ENCODE assay signal across 32 cellular contexts in the genomic region with DNA sequence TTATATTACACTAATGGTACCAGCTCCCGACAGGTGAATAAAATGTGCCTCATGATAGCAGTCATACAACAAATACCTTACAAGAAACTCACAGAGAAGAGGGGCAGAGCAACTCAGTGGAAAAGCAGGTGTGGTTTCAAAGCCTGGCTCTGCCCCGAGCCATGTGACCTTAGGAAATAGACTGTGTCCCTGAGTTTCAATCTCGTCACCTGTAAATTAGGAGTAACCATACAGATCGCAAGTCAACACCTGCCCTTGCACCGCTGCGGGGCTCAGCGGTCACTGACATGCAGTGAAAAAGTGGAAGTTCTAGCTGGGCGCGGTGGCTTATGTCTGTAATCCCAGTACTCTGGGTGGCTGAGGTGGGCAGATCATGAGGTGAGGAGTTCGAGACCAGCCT. TPM values are rescaled to one million over a fixed set of nuclear protein-coding genes. Genes with fewer than 3 reads are reported as not detected.
DNase-seq lines count a peak whose midpoint lies in the region; ATAC-seq, FAIRE-seq and TF ChIP-seq lines count a peak whose summit lies in the region.
"Had no signal": no experiment of that assay in that cellular context is flagged by ENCODE, and none has a peak within 500 bp of the region (broad histone marks: within the 10 kb centered on the region; RNA-seq: fewer than 3 reads in every experiment).

No MANE protein-coding gene starts in this region.

- intact Hi-C loops in IMR-90 (cut with micrococcal nuclease): loop anchor here (5.0 kb wide), 1 partner anchor 276 kb away; a partner anchor contains a TSS

- H3K36me3 ChIP-seq in IMR-90 (ENCODE audit: control insufficient read depth, insufficient read depth, low read length) (no peaks in the 10 kb centered on the region), small intestine (ENCODE audit: control insufficient read depth in 2 of 2, insufficient read depth in 2 of 2, low read length in 2 of 2) (no peaks in the 10 kb centered on the region)
- H3K36me3 ChIP-seq: left ventricle myocardium inferior, SJCRH30 had no signal

- ATAC-seq in IMR-90 (ENCODE audit: low read depth) (no peak), T-helper 17 cell (no peak), GM21825 (IDR thresholded peaks at IDR 0.05; ENCODE audit: unreplicated experiment) (no peak)
- ATAC-seq: A549; activated CD8-positive, alpha-beta T cell treated with anti-CD3 and anti-CD28 coated beads, Interleukin-2, amount 10 ng/mL, durations not matched to agents 7 days and 5 days; K562; psoas muscle; sciatic nerve had no signal

- CTCF ChIA-PET in IMR-90 (lab: Yijun Ruan, JAX): no interaction called here

- H3K27ac ChIP-seq in IMR-90 (ENCODE audit: insufficient read depth, low read length) (no peak overlapping the region), small intestine (ENCODE audit: low read depth in 1 of 2, low read length in 1 of 2) (peak overlapping the region in 1 of 2 donors; percentile 42)
- H3K27ac ChIP-seq: left ventricle myocardium inferior, psoas muscle, SJCRH30 had no signal

- peak overlapping the region; percentile 35; the same call in 1 of the 2 replicates for H2BK20ac ChIP-seq in IMR-90 (ENCODE audit: low read depth, low read length)

- no TSS peak for BruUV-seq in IMR-90 (replicated peaks; lab: Mats Ljungman, UMichigan)

- no peak for TF ChIP-seq CTCF in IMR-90 (conservative IDR thresholded peaks at IDR 0.05; ENCODE audit: low read depth, low read length)

- no peaks in the 10 kb centered on the region for H3K27me3 Mint-ChIP-seq in T-helper 17 cell
- H3K27me3 Mint-ChIP-seq: brain; CD4-positive, alpha-beta memory T cell had no signal

- H2BK120ac ChIP-seq in IMR-90 (ENCODE audit: low read depth, low read length): no peak overlapping the region

- DNase-seq in IMR-90: no peak
- no peak for DNase-seq in T-helper 17 cell
- DNase-seq in kidney tubule cell (ENCODE audit: low spot score): peak; percentile 36
- DNase-seq in small intestine: peak; percentile 78
- no peak for DNase-seq in NCI-H2029 treated with DMSO at 0.1 percent for 48 hours (lab: John Stamatoyannopoulos, UW)
- DNase-seq in anterior cingulate cortex (lab: John Stamatoyannopoulos, UW): no peak
- no peak for DNase-seq in NCI-H510A treated with DMSO at 0.1 percent for 48 hours (lab: John Stamatoyannopoulos, UW)
- DNase-seq: activated CD8-positive, alpha-beta T cell treated with anti-CD3 and anti-CD28 coated beads, Interleukin-2, amount 10 ng/mL, durations not matched to agents 7 days and 5 days; activated naive CD4-positive, alpha-beta T cell treated with anti-CD3 and anti-CD28 coated beads, Interleukin-2, amount 50 U/mL, for 16 hours; CD4-positive, alpha-beta memory T cell; cerebellar nuclear complex; dermis blood vessel endothelial cell; hypothalamus; left ventricle myocardium inferior; mesenchymal stem cell; NCI-H1105; NCI-H187 treated with DMSO at 0.1 percent for 48 hours; NCI-H69; psoas muscle; SJCRH30; stimulated activated CD4-positive, alpha-beta T cell treated with anti-CD3 and anti-CD28 coated beads, Interleukin-4, amount 100 ng/mL, for 1 hour; SW 1271; T-helper 9 cell had no signal

- no peak overlapping the region for H3K4me3 ChIP-seq in IMR-90 (ENCODE audit: insufficient read depth, low read depth, low read length)
- H3K4me3 ChIP-seq in small intestine (ENCODE audit: low read depth in 1 of 2, low read length in 2 of 2): no peak overlapping the region
- H3K4me3 ChIP-seq: A549, K562, left ventricle myocardium inferior, psoas muscle, SJCRH30 had no signal

- no peak overlapping the region for H3K4ac ChIP-seq in IMR-90 (ENCODE audit: low read depth, low read length)

- H3K4me3 Mint-ChIP-seq in T-helper 17 cell: peak overlapping the region; percentile 7
- H3K4me3 Mint-ChIP-seq: activated CD8-positive, alpha-beta T cell treated with anti-CD3 and anti-CD28 coated beads, Interleukin-2, amount 10 ng/mL, durations not matched to agents 7 days and 5 days; brain; CD4-positive, alpha-beta memory T cell had no signal

- no peak overlapping the region for H3K4me2 ChIP-seq in IMR-90 (ENCODE audit: low read depth, low read length)
- H3K4me2 ChIP-seq: A549 had no signal

- no peak for TF ChIP-seq RAD21 in IMR-90 (IDR thresholded peaks at IDR 0.05; ENCODE audit: low read length)

- no peaks in the 10 kb centered on the region for H3K9me3 ChIP-seq in IMR-90 (ENCODE audit: control insufficient read depth, insufficient read depth, low read length)
- H3K9me3 ChIP-seq in T-helper 17 cell (ENCODE audit: control insufficient read depth, low read length, poor library complexity, severe bottlenecking): no peaks in the 10 kb centered on the region
- H3K9me3 ChIP-seq in small intestine (ENCODE audit: control insufficient read depth, low read depth): no peaks in the 10 kb centered on the region
- H3K9me3 ChIP-seq: A549, left ventricle myocardium inferior, psoas muscle, SJCRH30 had no signal

- H2AK9ac ChIP-seq in IMR-90 (replicated peaks; ENCODE audit: low read depth, low read length, poor library complexity): no peak overlapping the region

- H3K9me1 ChIP-seq in IMR-90 (ENCODE audit: insufficient read depth, low read length): peaks cover 3% of the 10 kb centered on the region

- no peak for TF ChIP-seq POLR2A in IMR-90 (IDR thresholded peaks at IDR 0.05; ENCODE audit: low read depth, low read length)

- 80% methylated on average over 2 of the region's 10 CpGs; no CpG with 5 or more reads in 1 of the 2 experiments for WGBS in IMR-90 (ENCODE audit: extremely low coverage in 2 of 2, insufficient read length in 1 of 2), 2 experiments
- WGBS in small intestine, 3 donors: 34 to 74% (median 46%) methylated on average over 10 of the region's 10 CpGs

- no peak overlapping the region for H4K5ac ChIP-seq in IMR-90 (ENCODE audit: low read depth, low read length)

- H4K91ac ChIP-seq in IMR-90 (ENCODE audit: insufficient read depth, low read depth, low read length): no peak overlapping the region

- H3K27ac Mint-ChIP-seq in T-helper 17 cell: no peak overlapping the region
- H3K27ac Mint-ChIP-seq: activated T-helper 2 cell treated with anti-CD3 and anti-CD28 coated beads, Interferon-gamma antibody, Interleukin-2, Interleukin-4, amounts not matched to agents 10 μg/mL and 5 μg/mL and 100 μg/mL, durations not matched to agents 14 hours and 24 hours and 36 hours had no signal

- no peaks in the 10 kb centered on the region for H3K36me3 Mint-ChIP-seq in T-helper 17 cell (ENCODE audit: low read depth)
- H3K36me3 Mint-ChIP-seq: brain; CD4-positive, alpha-beta memory T cell had no signal

- no peak overlapping the region for H3K14ac ChIP-seq in IMR-90 (replicated peaks; ENCODE audit: low read depth, low read length)

- POLR2A ChIA-PET in IMR-90 (lab: Charles Lee; ENCODE audit: unreplicated experiment): no interaction called here

- no peak overlapping the region for H3K56ac ChIP-seq in IMR-90 (ENCODE audit: extremely low read depth, insufficient read depth, low read length)

- H3K4me1 ChIP-seq in IMR-90 (ENCODE audit: control insufficient read depth, insufficient read depth, low read length): peaks cover 8% of the 10 kb centered on the region
- peaks cover 0 to 3% of the 10 kb centered on the region in 2 donors for H3K4me1 ChIP-seq in small intestine (ENCODE audit: control insufficient read depth in 2 of 2, insufficient read depth in 1 of 2, low read depth in 1 of 2, low read length in 1 of 2)

- in situ Hi-C loops in IMR-90 (cut with MboI; ENCODE audit: low sequenced_read_pairs): no loop called here

- H3K4me1 Mint-ChIP-seq in T-helper 17 cell: peaks cover 18% of the 10 kb centered on the region

- no peak overlapping the region for H4K8ac ChIP-seq in IMR-90 (ENCODE audit: low read depth in 2 of 2, low read length in 2 of 2)

- H3K79me1 ChIP-seq in IMR-90 (ENCODE audit: low read depth in 1 of 2, low read length in 2 of 2): peaks cover 0 to 16% of the 10 kb centered on the region in 2 experiments; a peak in 2 of 4 replicates

- FAIRE-seq in small intestine (lab: Jason Lieb, UNC): no peak
- FAIRE-seq: A549, H54, K562 had no signal

- H3K27me3 ChIP-seq in IMR-90 (ENCODE audit: control insufficient read depth, insufficient read depth, low read length) (no peaks in the 10 kb centered on the region), small intestine (ENCODE audit: control insufficient read depth in 2 of 2, insufficient read depth in 2 of 2, low read length in 2 of 2) (no peaks in the 10 kb centered on the region)
- H3K27me3 ChIP-seq: SJCRH30 had no signal

- H3K9ac ChIP-seq in IMR-90 (ENCODE audit: low read depth, low read length): no peak overlapping the region

- H2BK5ac ChIP-seq in IMR-90 (ENCODE audit: low read depth, low read length, poor library complexity, severe bottlenecking): no peak overlapping the region

- no peak overlapping the region for H3K18ac ChIP-seq in IMR-90 (ENCODE audit: low read depth, low read length)

- H3K23ac ChIP-seq in IMR-90 (ENCODE audit: low read depth, low read length): no peak overlapping the region

- no peak overlapping the region for H2AK5ac ChIP-seq in IMR-90 (ENCODE audit: low read depth, low read length)

- H4K20me1 ChIP-seq in IMR-90 (ENCODE audit: insufficient read depth, low read length): no peaks in the 10 kb centered on the region

- H2BK15ac ChIP-seq in IMR-90 (ENCODE audit: low read depth, low read length): no peak overlapping the region

- dilution Hi-C loops in IMR-90 (cut with HindIII; ENCODE audit: low sequenced_read_pairs, unreplicated experiment): no loop called here

- H2AFZ ChIP-seq in IMR-90 (replicated peaks; ENCODE audit: low read length, poor library complexity): no peak overlapping the region

TF ChIP-seq in IMR-90, 13 proteins besides CTCF, POLR2A, EP300 and RAD21 (continues in another document):
- no peak for TF ChIP-seq MAZ (IDR thresholded peaks at IDR 0.05; ENCODE audit: borderline replicate concordance, low read depth, low read length)

RNA-seq across cellular contexts. Expression of a gene that starts 11.9 kb away (rescaled TPM):
- total RNA-seq in IMR-90 (2012; rRNA removed) (12.5 and 15.3 TPM in 2 replicates), T-helper 17 cell (10 to 100 TPM; 70.1 to 71.5 TPM)
- polyA plus RNA-seq in IMR-90 (2012; rRNA removed) (17.1 and 17.2 TPM in 2 replicates), small intestine (10 to 100 TPM; 11.9 to 20.0 (median 13.6) TPM)
- 27.6 and 38.8 TPM in 2 replicates for polyA plus RNA-seq in IMR-90 (2012; cell fraction: cytosol; rRNA removed)
- 38.3 and 56.9 TPM in 2 replicates for polyA plus RNA-seq in IMR-90 (2012; cell fraction: nucleus; rRNA removed; ENCODE audit: low replicate concordance)

RNA-seq across cellular contexts. Expression of a gene that starts 30.9 kb away (rescaled TPM):
- 1.4 and 1.7 TPM in 2 replicates for total RNA-seq in IMR-90 (2012; rRNA removed)
- polyA plus RNA-seq in IMR-90 (2012; rRNA removed): 3.2 and 3.5 TPM in 2 replicates
- 0.79 and 4.5 TPM in 2 replicates for polyA plus RNA-seq in IMR-90 (2012; cell fraction: cytosol; rRNA removed)
- polyA plus RNA-seq in IMR-90 (2012; cell fraction: nucleus; rRNA removed; ENCODE audit: low replicate concordance): 2.0 TPM in 2 replicates
- not detected for total RNA-seq in T-helper 17 cell
- polyA plus RNA-seq in small intestine: under 1 TPM in 1 of 3 donors, not detected in 2; 0.39 TPM
- total RNA-seq: activated CD8-positive, alpha-beta T cell treated with anti-CD3 and anti-CD28 coated beads, Interleukin-2, amount 10 ng/mL, durations not matched to agents 7 days and 5 days; activated T-helper 2 cell treated with anti-CD3 and anti-CD28 coated beads, Interferon-gamma antibody, Interleukin-2, Interleukin-4, amounts not matched to agents 10 μg/mL and 5 μg/mL and 100 μg/mL, durations not matched to agents 14 hours and 24 hours and 36 hours; CD4-positive, alpha-beta memory T cell; Daoy; dermis blood vessel endothelial cell; K562; RPMI7951 had no signal
- polyA plus RNA-seq: A549; CD4-positive, alpha-beta memory T cell had no signal

Comparison
In these comparisons a context has a peak if more than half of its experiments do, and no peak if none do; other contexts are left out.
1. DNase-seq: peak in kidney tubule cell (single experiment) and small intestine (single experiment); none in IMR-90 (single experiment), T-helper 17 cell (0 of 3), NCI-H2029 treated with DMSO at 0.1 percent for 48 hours (single experiment), anterior cingulate cortex (0 of 58) and NCI-H510A treated with DMSO at 0.1 percent for 48 hours (single experiment).